ENCODE assay signal across 9 cellular contexts in genomic region chr15:92832992-92833438, GRCh38.
DNase-seq lines count a peak whose midpoint lies in the region; ATAC-seq and TF ChIP-seq lines count a peak whose summit lies in the region.
"Had no signal": no experiment of that assay in that cellular context is flagged by ENCODE, and none has a peak within 500 bp of the region (broad histone marks: within the 10 kb centered on the region; RNA-seq: fewer than 3 reads in every experiment).

No MANE protein-coding gene starts in this region.

- H3K4me1 ChIP-seq in HEK293 (ENCODE audit: control insufficient read depth, insufficient read depth, low read length), result peaks cover 29% of the 10 kb centered on the region
- H3K4me1 ChIP-seq in spleen, result peaks cover 27 to 59% (median 43%) of the 10 kb centered on the region in 6 donors

- peak overlapping the region; percentile 99 for H3K27ac Mint-ChIP-seq in WTC11

- peaks cover 48% of the 10 kb centered on the region for H3K4me1 Mint-ChIP-seq in WTC11

- H3K36me3 ChIP-seq in HEK293 (ENCODE audit: control insufficient read depth in 2 of 2, insufficient read depth in 1 of 2, low read length in 2 of 2) (no peaks in the 10 kb centered on the region), spleen (no peaks in the 10 kb centered on the region)

- H3K9me3 Mint-ChIP-seq in WTC11, result no peaks in the 10 kb centered on the region

- WGBS in spleen, 5 donors, result 49 to 61% (median 59%) methylated on average over 5 of the region's 5 CpGs

- ATAC-seq in WTC11 (no peak), left ventricle myocardium superior (peak; percentile 27), HG03175 (IDR thresholded peaks at IDR 0.05; ENCODE audit: unreplicated experiment) (no peak), GM19452 (IDR thresholded peaks at IDR 0.05; ENCODE audit: unreplicated experiment) (no peak)

- H3K36me3 Mint-ChIP-seq in WTC11, result no peaks in the 10 kb centered on the region

- CTCF ChIA-PET in HEK293 (lab: Yijun Ruan, JAX), result interaction anchor here (2.2 kb wide), 1 partner anchor 10 kb away, joined by 9 read pairs; no protein-coding TSS in a partner anchor
- CTCF ChIA-PET in WTC11 (lab: Charles Lee), result interaction anchor here (2.4 kb wide), 1 partner anchor 24 kb away, joined by 13 read pairs; no protein-coding TSS in a partner anchor

- no peak overlapping the region for H3K4me3 Mint-ChIP-seq in WTC11

- no peaks in the 10 kb centered on the region for H3K27me3 Mint-ChIP-seq in WTC11 (ENCODE audit: low read depth)

- H3K4me3 ChIP-seq in HEK293 (ENCODE audit: low read depth, low read length) (no peak overlapping the region), spleen (no peak overlapping the region)
- H3K4me3 ChIP-seq: mucosa of descending colon had no signal

- H3K9me3 ChIP-seq in HEK293 (ENCODE audit: control insufficient read depth, insufficient read depth, low read depth, low read length) (no peaks in the 10 kb centered on the region), spleen (no peaks in the 10 kb centered on the region)
- H3K9me3 ChIP-seq: mucosa of descending colon had no signal

- H3K27ac ChIP-seq in HEK293 (ENCODE audit: extremely low read depth, low read depth, low read length), result peak overlapping the region; percentile 89
- peak overlapping the region; percentile 81 to 95 (median 90) for H3K27ac ChIP-seq in spleen

- POLR2A ChIA-PET in HEK293 (lab: Yijun Ruan, JAX), result interaction anchor here (0.6 to 4.6 kb wide), 10 partner anchors 8 to 1901 kb away, joined by 3 to 193 read pairs (median 6); partner anchors contain the start of gene HDDC3
- POLR2A ChIA-PET in WTC11 (lab: Charles Lee), result interaction anchor here (2.6 to 5.5 kb wide), 3 partner anchors 12 to 67 kb away, joined by 19 to 89 read pairs (median 34); partner anchors contain the start of gene CHD2

- TF ChIP-seq POLR2A in spleen (IDR thresholded peaks at IDR 0.05), result no peak

- DNase-seq in WTC11 (ENCODE audit: low spot score) (no peak), left ventricle myocardium superior (no peak), spleen (no peak), NCI-H345 treated with DMSO at 0.1 percent for 48 hours (lab: John Stamatoyannopoulos, UW; ENCODE audit: unreplicated experiment) (no peak)
- no peak for DNase-seq in activated CD4-positive, CD25-positive, alpha-beta regulatory T cell treated with anti-CD3 and anti-CD28 coated beads, Interleukin-2, amount 50 U/mL, for 72 hours

- no peaks in the 10 kb centered on the region for H3K27me3 ChIP-seq in spleen (replicated peaks in 1 of 7)

- intact Hi-C loops in left ventricle myocardium superior (cut with micrococcal nuclease) (loop anchor here (5.0 kb wide), 1 partner anchor 49 kb away; no protein-coding TSS in a partner anchor), spleen (cut with DNase I; ENCODE audit: low total_unique reads) (no loop called here)

- no peak for TF ChIP-seq CTCF in HEK293 (tag by site-specific recombination; IDR thresholded peaks at IDR 0.05)
- TF ChIP-seq CTCF in WTC11 (IDR thresholded peaks at IDR 0.05), result no peak
- no peak for TF ChIP-seq CTCF in spleen (IDR thresholded peaks at IDR 0.05 in 8 of 11, conservative IDR thresholded peaks at IDR 0.05 in 3 of 11)

TF ChIP-seq in HEK293, 187 proteins besides CTCF, POLR2A, EP300 and RAD21:
- TF ChIP-seq ZNF362 (tag by site-specific recombination; IDR thresholded peaks at IDR 0.05), result peak; percentile 81
- no peak for TF ChIP-seq PRDM1 (tag by site-specific recombination; IDR thresholded peaks at IDR 0.05)
- peak; percentile 20 for TF ChIP-seq ZNF335 (tag by site-specific recombination; conservative IDR thresholded peaks at IDR 0.05)
TF ChIP-seq in HEK293: peak in this region for 2.

TF ChIP-seq in WTC11, 78 proteins besides CTCF, POLR2A, EP300 and RAD21 (continues in another document):
- TF ChIP-seq TEAD4 (CRISPR knock-in tag; IDR thresholded peaks at IDR 0.05) (no peak), ZNF396 (CRISPR knock-in tag; IDR thresholded peaks at IDR 0.05; ENCODE audit: borderline replicate concordance) (no peak), IRF2 (CRISPR knock-in tag; IDR thresholded peaks at IDR 0.05; ENCODE audit: borderline replicate concordance, low read depth) (no peak), NR3C1 (CRISPR knock-in tag; conservative IDR thresholded peaks at IDR 0.05; ENCODE audit: low read depth) (no peak), SP1 (CRISPR knock-in tag; conservative IDR thresholded peaks at IDR 0.05) (no peak), ETV6 (CRISPR knock-in tag; IDR thresholded peaks at IDR 0.05) (no peak), ZBTB43 (CRISPR knock-in tag; IDR thresholded peaks at IDR 0.05) (no peak), AR (CRISPR knock-in tag; IDR thresholded peaks at IDR 0.05) (no peak), FOXP4 (CRISPR knock-in tag; IDR thresholded peaks at IDR 0.05) (no peak), GTF2I (CRISPR knock-in tag; conservative IDR thresholded peaks at IDR 0.05) (no peak), AFF4 (CRISPR knock-in tag; IDR thresholded peaks at IDR 0.05; ENCODE audit: borderline replicate concordance) (no peak)
